15 cellular contexts compared by ENCODE assay signal in the genomic region with DNA sequence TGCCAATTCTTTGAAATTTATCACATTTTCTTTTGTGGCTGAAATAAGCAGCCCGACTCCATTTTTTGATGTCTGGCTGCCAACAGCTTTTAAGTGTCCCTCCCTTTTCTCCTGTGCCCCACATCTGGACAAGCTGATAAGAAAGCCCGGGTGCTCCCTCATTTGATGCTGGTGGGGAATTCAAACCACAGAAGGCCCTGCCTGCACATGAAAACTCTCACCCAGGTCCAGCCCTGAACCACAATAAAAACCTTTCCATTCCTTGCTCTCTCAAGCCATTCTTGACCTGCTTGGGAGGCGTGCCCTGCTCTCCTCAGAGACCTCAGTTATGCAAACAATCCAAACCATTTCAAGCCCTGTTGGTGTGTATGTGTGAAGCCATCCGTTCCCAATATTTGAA.
"Had no signal": no experiment of that assay in that cellular context is flagged by ENCODE, and none has a peak within 500 bp of the region (broad histone marks: within the 10 kb centered on the region; RNA-seq: fewer than 3 reads in every experiment).

No MANE protein-coding gene starts in this region.

- H3K36me3 Mint-ChIP-seq: activated CD8-positive, alpha-beta memory T cell treated with anti-CD3 and anti-CD28 coated beads, Interleukin-2, amount 10 ng/mL, durations not matched to agents 7 days and 5 days had no signal

- FAIRE-seq: pancreas had no signal

- H3K4me3 Mint-ChIP-seq: activated CD4-positive, alpha-beta memory T cell treated with anti-CD3 and anti-CD28 coated beads for 36 hours; activated CD8-positive, alpha-beta memory T cell treated with anti-CD3 and anti-CD28 coated beads, Interleukin-2, amount 10 ng/mL, durations not matched to agents 7 days and 5 days; immature natural killer cell; naive B cell; stimulated activated naive B cell treated with anti-CD40 and anti-IgM and Interleukin-4, amounts not matched to agents 10 μg/mL and 1 μg/mL and 100 μg/mL, for 72 hours; T-helper 2 cell treated with Interferon-gamma antibody and Interleukin-4, amounts not matched to agents 5 μg/mL and 100 μg/mL, for 36 hours had no signal

- ATAC-seq: activated CD8-positive, alpha-beta memory T cell treated with anti-CD3 and anti-CD28 coated beads, Interleukin-2, amount 10 ng/mL, durations not matched to agents 7 days and 5 days; left colon; pancreas; stimulated activated naive B cell treated with anti-CD40 and anti-IgM and Interleukin-4, amounts not matched to agents 10 μg/mL and 1 μg/mL and 100 μg/mL, for 72 hours had no signal

- H3K27ac ChIP-seq: esophagus squamous epithelium, pancreas, thyroid gland, uterus, VCaP had no signal

- H3K27ac Mint-ChIP-seq: activated CD4-positive, alpha-beta memory T cell treated with anti-CD3 and anti-CD28 coated beads for 36 hours; activated CD8-positive, alpha-beta memory T cell treated with anti-CD3 and anti-CD28 coated beads, Interleukin-2, amount 10 ng/mL, durations not matched to agents 7 days and 5 days; immature natural killer cell; stimulated activated naive B cell treated with anti-CD40 and anti-IgM and Interleukin-4, amounts not matched to agents 10 μg/mL and 1 μg/mL and 100 μg/mL, for 72 hours; T-helper 2 cell treated with Interferon-gamma antibody and Interleukin-4, amounts not matched to agents 5 μg/mL and 100 μg/mL, for 36 hours had no signal

- H3K4me1 Mint-ChIP-seq: activated CD8-positive, alpha-beta memory T cell treated with anti-CD3 and anti-CD28 coated beads, Interleukin-2, amount 10 ng/mL, durations not matched to agents 7 days and 5 days; immature natural killer cell; naive B cell; stimulated activated naive B cell treated with anti-CD40 and anti-IgM and Interleukin-4, amounts not matched to agents 10 μg/mL and 1 μg/mL and 100 μg/mL, for 72 hours had no signal

- H3K27me3 ChIP-seq: pancreas, thyroid gland, uterus had no signal

- H3K36me3 ChIP-seq: esophagus squamous epithelium, pancreas, thyroid gland, uterus had no signal

- H3K4me1 ChIP-seq: esophagus squamous epithelium, pancreas, thyroid gland, uterus had no signal

- DNase-seq: activated CD4-positive, alpha-beta memory T cell treated with anti-CD3 and anti-CD28 coated beads for 36 hours; activated CD8-positive, alpha-beta memory T cell treated with anti-CD3 and anti-CD28 coated beads, Interleukin-2, amount 10 ng/mL, durations not matched to agents 7 days and 5 days; activated naive CD4-positive, alpha-beta T cell treated with anti-CD3 and anti-CD28 coated beads, Interleukin-2, amount 50 U/mL, for 16 hours; activated T-cell treated with anti-CD3 and anti-CD28 coated beads, Interleukin-2, amount 50 U/mL, for 1 hour; esophagus squamous epithelium; immature natural killer cell; left colon; naive B cell; pancreas; stimulated activated CD4-positive, alpha-beta T cell treated with anti-CD3 and anti-CD28 coated beads, Interleukin-2, amount 100 ng/mL, for 48 hours; stimulated activated naive B cell treated with anti-CD40 and anti-IgM and Interleukin-4, amounts not matched to agents 10 μg/mL and 1 μg/mL and 100 μg/mL, for 72 hours; thyroid gland; uterus had no signal

- H3K9me3 ChIP-seq: thyroid gland had no signal

- H3K4me3 ChIP-seq: esophagus squamous epithelium, pancreas, thyroid gland, uterus had no signal
